ENCODE assay signal across 1 cellular context in the genomic region with DNA sequence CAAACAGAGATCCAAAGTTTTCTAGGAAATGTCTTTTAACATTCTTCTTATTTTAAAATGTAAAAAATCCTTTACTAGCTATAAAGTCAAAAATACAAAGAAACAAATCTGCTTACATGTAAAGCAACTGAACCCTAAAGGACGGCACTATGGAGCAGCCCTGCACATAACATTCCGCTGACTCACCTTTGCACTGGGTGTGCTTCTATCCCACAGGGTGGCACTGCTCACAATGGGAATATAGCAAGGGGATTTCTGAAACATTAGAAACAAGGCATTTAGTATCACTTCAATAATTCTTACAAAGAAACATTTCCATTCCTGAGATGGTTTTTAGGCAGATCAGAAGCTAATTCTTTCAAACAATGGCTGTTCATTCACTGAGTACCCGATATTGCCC.
TF ChIP-seq lines count a peak whose summit lies in the region.

No MANE protein-coding gene starts in this region.

TF ChIP-seq in SK-N-SH, 30 proteins besides CTCF, POLR2A, EP300 and RAD21 (continued from another document):
- TF ChIP-seq, protein P1, sequence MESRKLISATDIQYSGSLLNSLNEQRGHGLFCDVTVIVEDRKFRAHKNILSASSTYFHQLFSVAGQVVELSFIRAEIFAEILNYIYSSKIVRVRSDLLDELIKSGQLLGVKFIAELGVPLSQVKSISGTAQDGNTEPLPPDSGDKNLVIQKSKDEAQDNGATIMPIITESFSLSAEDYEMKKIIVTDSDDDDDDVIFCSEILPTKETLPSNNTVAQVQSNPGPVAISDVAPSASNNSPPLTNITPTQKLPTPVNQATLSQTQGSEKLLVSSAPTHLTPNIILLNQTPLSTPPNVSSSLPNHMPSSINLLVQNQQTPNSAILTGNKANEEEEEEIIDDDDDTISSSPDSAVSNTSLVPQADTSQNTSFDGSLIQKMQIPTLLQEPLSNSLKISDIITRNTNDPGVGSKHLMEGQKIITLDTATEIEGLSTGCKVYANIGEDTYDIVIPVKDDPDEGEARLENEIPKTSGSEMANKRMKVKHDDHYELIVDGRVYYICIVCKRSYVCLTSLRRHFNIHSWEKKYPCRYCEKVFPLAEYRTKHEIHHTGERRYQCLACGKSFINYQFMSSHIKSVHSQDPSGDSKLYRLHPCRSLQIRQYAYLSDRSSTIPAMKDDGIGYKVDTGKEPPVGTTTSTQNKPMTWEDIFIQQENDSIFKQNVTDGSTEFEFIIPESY (IDR thresholded peaks at IDR 0.05; ENCODE audit: borderline replicate concordance, low read depth) = no peak
- TF ChIP-seq, protein P2, sequence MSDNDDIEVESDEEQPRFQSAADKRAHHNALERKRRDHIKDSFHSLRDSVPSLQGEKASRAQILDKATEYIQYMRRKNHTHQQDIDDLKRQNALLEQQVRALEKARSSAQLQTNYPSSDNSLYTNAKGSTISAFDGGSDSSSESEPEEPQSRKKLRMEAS (IDR thresholded peaks at IDR 0.05; ENCODE audit: low read depth) = no peak
- TF ChIP-seq FOSL2 (IDR thresholded peaks at IDR 0.05; ENCODE audit: borderline replicate concordance, low read depth) = no peak
- TF ChIP-seq NFIC (IDR thresholded peaks at IDR 0.05; ENCODE audit: borderline replicate concordance) = no peak
- no peak for TF ChIP-seq MEF2A (IDR thresholded peaks at IDR 0.05; ENCODE audit: borderline replicate concordance, low read depth)
- TF ChIP-seq SIN3A (IDR thresholded peaks at IDR 0.05; ENCODE audit: borderline replicate concordance, low read depth, low read length) = no peak
- no peak for TF ChIP-seq POLR2AphosphoS5 (IDR thresholded peaks at IDR 0.05; ENCODE audit: low read depth, low read length)
- no peak for TF ChIP-seq SMC3 (IDR thresholded peaks at IDR 0.05; ENCODE audit: low read depth, low read length)
